In genomic region chr22:42343136-42343484, GRCh38 we compare ENCODE assay signal across 8 cellular contexts.
DNase-seq lines count a peak whose midpoint lies in the region; ATAC-seq and TF ChIP-seq lines count a peak whose summit lies in the region.

No MANE protein-coding gene starts in this region.

- no peak for TF ChIP-seq POLR2A in suprapubic skin (IDR thresholded peaks at IDR 0.05)

- no peak for ATAC-seq in HG02571 (IDR thresholded peaks at IDR 0.05; ENCODE audit: unreplicated experiment)

- H3K9me3 ChIP-seq in hepatocyte (ENCODE audit: low read depth) = no peaks in the 10 kb centered on the region
- H3K9me3 ChIP-seq in suprapubic skin = no peaks in the 10 kb centered on the region

- H3K27ac ChIP-seq in VCaP (peak overlapping the region; percentile 67; the same call in 1 of the 2 replicates), hepatocyte (no peak overlapping the region), suprapubic skin (no peak overlapping the region)

- WGBS in hepatocyte (ENCODE audit: low lambda C conversion rate, missing lambda C conversion rate) = 24% methylated on average over 21 of the region's 27 CpGs
- 34% methylated on average over 11 of the region's 27 CpGs for WGBS in suprapubic skin

- H3K27me3 ChIP-seq in hepatocyte (no peaks in the 10 kb centered on the region), suprapubic skin (no peaks in the 10 kb centered on the region)

- H3K79me2 ChIP-seq in hepatocyte = no peaks in the 10 kb centered on the region

- no peaks in the 10 kb centered on the region for H3K36me3 ChIP-seq in hepatocyte (replicated peaks; ENCODE audit: insufficient read depth, low read depth)
- no peaks in the 10 kb centered on the region for H3K36me3 ChIP-seq in suprapubic skin

- DNase-seq in NCI-H82 (lab: John Stamatoyannopoulos, UW) = peak; percentile 55
- no peak for DNase-seq in NCI-H82 treated with DMSO at 0.1 percent for 48 hours (lab: John Stamatoyannopoulos, UW; ENCODE audit: unreplicated experiment)
- DNase-seq in hepatocyte (ENCODE audit: low spot score) = peak; percentile 42
- DNase-seq in suprapubic skin (ENCODE audit: low spot score in 2 of 2) = no peak
- DNase-seq in NK-92 (lab: John Stamatoyannopoulos, UW; ENCODE audit: unreplicated experiment) = no peak
- no peak for DNase-seq in DMS114 treated with DMSO at 0.1 percent for 48 hours (lab: John Stamatoyannopoulos, UW; ENCODE audit: unreplicated experiment)

- H3K9me2 ChIP-seq in hepatocyte (replicated peaks; ENCODE audit: insufficient read depth) = no peaks in the 10 kb centered on the region

- H3K4me3 ChIP-seq in hepatocyte = peak overlapping the region; percentile 39
- H3K4me3 ChIP-seq in suprapubic skin = peak overlapping the region; percentile 44

- no peak overlapping the region for H2AFZ ChIP-seq in hepatocyte

- no peak for TF ChIP-seq EP300 in suprapubic skin (IDR thresholded peaks at IDR 0.05)

- peak overlapping the region; percentile 82 for H3K4me2 ChIP-seq in hepatocyte

- H4K20me1 ChIP-seq in hepatocyte (ENCODE audit: insufficient read depth, poor library complexity, severe bottlenecking) = no peaks in the 10 kb centered on the region

- no peak for TF ChIP-seq CTCF in VCaP (conservative IDR thresholded peaks at IDR 0.05)
- no peak for TF ChIP-seq CTCF in hepatocyte (IDR thresholded peaks at IDR 0.05; ENCODE audit: poor library complexity)
- TF ChIP-seq CTCF in suprapubic skin (IDR thresholded peaks at IDR 0.05) = no peak

- H3K4me1 ChIP-seq in hepatocyte (ENCODE audit: insufficient read depth) (peaks cover 20% of the 10 kb centered on the region), suprapubic skin (peaks cover 26% of the 10 kb centered on the region)

Comparison
In these comparisons a context has a peak if more than half of its experiments do, and no peak if none do; other contexts are left out.
1. DNase-seq: peak in NCI-H82 (single experiment) and hepatocyte (single experiment); none in NCI-H82 treated with DMSO at 0.1 percent for 48 hours (single experiment), suprapubic skin (0 of 2), NK-92 (single experiment) and DMS114 treated with DMSO at 0.1 percent for 48 hours (single experiment).